8 cellular contexts compared by ENCODE assay signal in genomic region chr2:119365436-119365835, GRCh38. TPM values are rescaled to one million over a fixed set of nuclear protein-coding genes. Genes with fewer than 3 reads are reported as not detected.
DNase-seq lines count a peak whose midpoint lies in the region; ATAC-seq, FAIRE-seq and TF ChIP-seq lines count a peak whose summit lies in the region.

No MANE protein-coding gene starts in this region.

- POLR2A ChIA-PET in OCI-LY7 (lab: Charles Lee): interaction anchor here (1.3 to 6.5 kb wide), 4 partner anchors 12 to 53 kb away, joined by 3 to 124 read pairs (median 10); no protein-coding TSS in a partner anchor
- POLR2A ChIA-PET in endothelial cell of umbilical vein (lab: Charles Lee): no interaction called here

- DNase-seq in DND-41 (no peak), OCI-LY7 (ENCODE audit: low spot score) (no peak), endothelial cell of umbilical vein (ENCODE audit: low read depth, low spot score) (no peak), ovary (no peak), DMS79 treated with DMSO at 0.1 percent for 48 hours (lab: John Stamatoyannopoulos, UW) (no peak), islet precursor cell (no peak), posterior cingulate gyrus (no peak)

- no peaks in the 10 kb centered on the region for H3K9me2 ChIP-seq in OCI-LY7 (ENCODE audit: insufficient read depth, low read length)

- CTCF ChIA-PET in OCI-LY7 (lab: Charles Lee; ENCODE audit: unreplicated experiment): interaction anchor here (0.9 to 1.2 kb wide), 2 partner anchors 15 to 53 kb away, joined by 4 read pairs; no protein-coding TSS in a partner anchor
- CTCF ChIA-PET in endothelial cell of umbilical vein (lab: Charles Lee): interaction anchor here (0.6 kb wide), 1 partner anchor 112 kb away, joined by 3 read pairs; no protein-coding TSS in a partner anchor

- WGBS in ovary, 3 donors: 51 to 54% (median 53%) methylated on average over 6 of the region's 6 CpGs

- H3K9me3 ChIP-seq in DND-41 (ENCODE audit: insufficient read depth, low read length, severe bottlenecking) (no peaks in the 10 kb centered on the region), OCI-LY7 (ENCODE audit: low read length) (no peaks in the 10 kb centered on the region), endothelial cell of umbilical vein (replicated peaks; ENCODE audit: control insufficient read depth, insufficient read depth, low read length) (no peaks in the 10 kb centered on the region), ovary (no peaks in the 10 kb centered on the region)

- intact Hi-C loops in OCI-LY7 (cut with micrococcal nuclease; ENCODE audit: unreplicated experiment) (loop anchor here (5.0 to 10.0 kb wide), 3 partner anchors 483 to 1311 kb away; no protein-coding TSS in a partner anchor), endothelial cell of umbilical vein (cut with micrococcal nuclease) (loop anchor here (10.0 kb wide), 1 partner anchor 111 kb away; no protein-coding TSS in a partner anchor), ovary (cut with DNase I) (loop anchor here in 1 of 4 donors (10.0 kb wide), 1 partner anchor 649 kb away; the partner anchor contains the start of gene EPB41L5), posterior cingulate gyrus (cut with DNase I) (no loop called here)

- TF ChIP-seq CTCF in DND-41 (IDR thresholded peaks at IDR 0.05; ENCODE audit: borderline replicate concordance, extremely low read depth, low read length, poor library complexity, severe bottlenecking): no peak
- TF ChIP-seq CTCF in OCI-LY7 (conservative IDR thresholded peaks at IDR 0.05; ENCODE audit: low read length): no peak
- TF ChIP-seq CTCF in endothelial cell of umbilical vein (IDR thresholded peaks at IDR 0.05; ENCODE audit: extremely low read depth in 1 of 2, insufficient read depth in 1 of 2, low read depth in 1 of 2, low read length in 2 of 2): no peak
- no peak for TF ChIP-seq CTCF in ovary (IDR thresholded peaks at IDR 0.05)

- H3K27ac ChIP-seq in DND-41 (ENCODE audit: low read length) (peak overlapping the region; percentile 84; the same call in 1 of the 2 replicates), OCI-LY7 (ENCODE audit: low read depth, low read length, poor library complexity, severe bottlenecking) (peak overlapping the region; percentile 77), endothelial cell of umbilical vein (ENCODE audit: insufficient read depth, low read depth, low read length) (no peak overlapping the region), ovary (no peak overlapping the region)

- FAIRE-seq in endothelial cell of umbilical vein (lab: Jason Lieb, UNC): no peak

- H3K4me1 ChIP-seq in DND-41 (ENCODE audit: insufficient read depth, low read length) (peaks cover 32% of the 10 kb centered on the region), OCI-LY7 (ENCODE audit: insufficient read depth, low read length, poor library complexity, severe bottlenecking) (peaks cover 45% of the 10 kb centered on the region), endothelial cell of umbilical vein (ENCODE audit: control insufficient read depth, extremely low read depth, insufficient read depth, low read length) (peaks cover 21% of the 10 kb centered on the region), ovary (ENCODE audit: insufficient read depth) (peaks cover 10% of the 10 kb centered on the region)

- H3K4me2 ChIP-seq in DND-41 (ENCODE audit: insufficient read depth, low read length): peak overlapping the region; percentile 77
- H3K4me2 ChIP-seq in OCI-LY7 (ENCODE audit: low read length): peak overlapping the region; percentile 82
- peak overlapping the region; percentile 96 for H3K4me2 ChIP-seq in endothelial cell of umbilical vein (ENCODE audit: insufficient read depth, low read length)

- TF ChIP-seq POLR2A in endothelial cell of umbilical vein (IDR thresholded peaks at IDR 0.05; ENCODE audit: low read depth, low read length): no peak
- no peak for TF ChIP-seq POLR2A in ovary (IDR thresholded peaks at IDR 0.05)

- peaks cover 20% of the 10 kb centered on the region for H4K20me1 ChIP-seq in DND-41 (ENCODE audit: insufficient read depth, low read length)
- peaks cover 16% of the 10 kb centered on the region; the same call in 1 of the 2 replicates for H4K20me1 ChIP-seq in OCI-LY7 (ENCODE audit: insufficient read depth, low read length)
- H4K20me1 ChIP-seq in endothelial cell of umbilical vein (replicated peaks; ENCODE audit: control insufficient read depth, extremely low read depth, insufficient read depth, low read length): peaks cover 2% of the 10 kb centered on the region

- H3K9me1 ChIP-seq in endothelial cell of umbilical vein (replicated peaks; ENCODE audit: control insufficient read depth, extremely low read depth, insufficient read depth, low read length): no peaks in the 10 kb centered on the region

- H3K9ac ChIP-seq in DND-41 (ENCODE audit: low read depth, low read length): peak overlapping the region; percentile 72
- H3K9ac ChIP-seq in endothelial cell of umbilical vein (replicated peaks; ENCODE audit: extremely low read depth, insufficient read depth, low read length): no peak overlapping the region

- no peaks in the 10 kb centered on the region for H3K27me3 ChIP-seq in DND-41 (ENCODE audit: insufficient read depth, low read length, poor library complexity)
- no peaks in the 10 kb centered on the region for H3K27me3 ChIP-seq in endothelial cell of umbilical vein (ENCODE audit: control insufficient read depth in 2 of 2, insufficient read depth in 2 of 2, low read length in 2 of 2)
- no peaks in the 10 kb centered on the region for H3K27me3 ChIP-seq in ovary

- dilution Hi-C loops in endothelial cell of umbilical vein (cut with MboI; ENCODE audit: extremely low pct_ligation_motif_present, low sequenced_read_pairs): no loop called here

- no peak for ATAC-seq in DND-41 (ENCODE audit: insufficient read depth, low read depth)
- no peak for ATAC-seq in GM18520 (IDR thresholded peaks at IDR 0.05; ENCODE audit: unreplicated experiment)

- H3K36me3 ChIP-seq in DND-41 (ENCODE audit: insufficient read depth, low read length): peaks cover 25% of the 10 kb centered on the region
- peaks cover 30% of the 10 kb centered on the region for H3K36me3 ChIP-seq in OCI-LY7 (ENCODE audit: insufficient read depth, low read length)
- H3K36me3 ChIP-seq in endothelial cell of umbilical vein (ENCODE audit: control insufficient read depth in 2 of 2, extremely low read depth in 1 of 2, insufficient read depth in 2 of 2, low read length in 2 of 2): peaks cover 8 to 11% of the 10 kb centered on the region in 2 experiments
- H3K36me3 ChIP-seq in ovary: no peaks in the 10 kb centered on the region

- H3K4me3 ChIP-seq in DND-41 (ENCODE audit: low read depth in 1 of 2, low read length in 2 of 2): peak overlapping the region; percentile 58 to 82; a peak in 3 of 4 replicates
- peak overlapping the region; percentile 92 for H3K4me3 ChIP-seq in OCI-LY7 (ENCODE audit: low read depth, low read length, poor library complexity, severe bottlenecking)
- peak overlapping the region in 1 of 3 experiments; percentile 86 for H3K4me3 ChIP-seq in endothelial cell of umbilical vein (replicated peaks in 1 of 3; ENCODE audit: insufficient read depth in 1 of 3, low read depth in 1 of 3, low read length in 3 of 3)
- peak overlapping the region; percentile 76 for H3K4me3 ChIP-seq in ovary

- no peak for TF ChIP-seq EP300 in ovary (IDR thresholded peaks at IDR 0.05)

- H3K79me2 ChIP-seq in DND-41 (ENCODE audit: insufficient read depth, low read length): peaks cover 43% of the 10 kb centered on the region
- H3K79me2 ChIP-seq in OCI-LY7 (ENCODE audit: insufficient read depth, low read depth, low read length): peaks cover 47% of the 10 kb centered on the region
- peaks cover 29% of the 10 kb centered on the region for H3K79me2 ChIP-seq in endothelial cell of umbilical vein (ENCODE audit: control insufficient read depth, insufficient read depth, low read length)

- no TSS peak for BruUV-seq in OCI-LY7 (replicated peaks; lab: Mats Ljungman, UMichigan)
- no TSS peak for BruUV-seq in endothelial cell of umbilical vein (replicated peaks; lab: Mats Ljungman, UMichigan)

- H2AFZ ChIP-seq in DND-41 (ENCODE audit: low read depth, low read length) (no peak overlapping the region), OCI-LY7 (ENCODE audit: low read length) (no peak overlapping the region), endothelial cell of umbilical vein (ENCODE audit: low read depth, low read length) (no peak overlapping the region)

TF ChIP-seq in endothelial cell of umbilical vein, 7 proteins besides CTCF, POLR2A, EP300 and RAD21 (continues in another document):
- TF ChIP-seq POLR2AphosphoS5 (IDR thresholded peaks at IDR 0.05; ENCODE audit: insufficient read depth, low read depth, low read length) (no peak), MYC (IDR thresholded peaks at IDR 0.05; ENCODE audit: low read depth, low read length) (no peak), JUN (IDR thresholded peaks at IDR 0.05; ENCODE audit: borderline replicate concordance, insufficient read depth, insufficient read length, low read depth) (no peak), EZH2 (IDR thresholded peaks at IDR 0.05; ENCODE audit: borderline replicate concordance, low read depth, low read length, severe bottlenecking) (no peak), GATA2 (IDR thresholded peaks at IDR 0.05; ENCODE audit: insufficient read depth, insufficient read length, low read depth, low read length) (no peak)

RNA-seq across cellular contexts. Expression of gene C2orf76, which starts 1.2 kb away (rescaled TPM):
- 14.2 and 15.4 TPM in 2 replicates for total RNA-seq in OCI-LY7 (2014; rRNA removed; shearing (Covaris generic))
- total RNA-seq in OCI-LY7 (2022): 17.7 and 22.5 TPM in 2 replicates
- total RNA-seq in endothelial cell of umbilical vein: 12.0 and 12.1 TPM in 2 replicates
- polyA plus RNA-seq in endothelial cell of umbilical vein: 6.0 and 7.4 TPM in 2 replicates
- 12.1 and 12.9 TPM in 2 replicates for polyA plus RNA-seq in endothelial cell of umbilical vein (2011; cell fraction: cytosol; rRNA removed)
- 4.5 and 5.6 TPM in 2 replicates for polyA plus RNA-seq in endothelial cell of umbilical vein (2011; cell fraction: nucleus; rRNA removed)
- polyA plus RNA-seq in endothelial cell of umbilical vein (2012): 18.6 and 26.4 TPM in 2 replicates
- polyA minus RNA-seq in endothelial cell of umbilical vein: 5.8 and 9.4 TPM in 2 replicates
- not detected for polyA minus RNA-seq in endothelial cell of umbilical vein (2011; cell fraction: cytosol; rRNA and poly(A)+ RNA removed)
- 8.4 and 9.9 TPM in 2 replicates for polyA minus RNA-seq in endothelial cell of umbilical vein (2011; cell fraction: nucleus; rRNA and poly(A)+ RNA removed)
- total RNA-seq in ovary: 10 to 100 TPM; 12.0 to 16.7 (median 13.2) TPM
- 10 to 100 TPM; 18.9 to 24.1 TPM for polyA plus RNA-seq in ovary

RNA-seq across cellular contexts. Expression of gene DBI, which starts 1.3 kb away (rescaled TPM):
- 293 and 348 TPM in 2 replicates for total RNA-seq in OCI-LY7 (2014; rRNA removed; shearing (Covaris generic))
- total RNA-seq in OCI-LY7 (2022) (309 and 338 TPM in 2 replicates), endothelial cell of umbilical vein (214 and 245 TPM in 2 replicates), ovary (10 to 100 TPM; 35.5 to 90.2 (median 49.7) TPM)
- polyA plus RNA-seq in endothelial cell of umbilical vein (190 and 233 TPM in 2 replicates), ovary (100 to 1,000 TPM; 111 to 243 TPM)
- 392 and 460 TPM in 2 replicates for polyA plus RNA-seq in endothelial cell of umbilical vein (2011; cell fraction: cytosol; rRNA removed)
- polyA plus RNA-seq in endothelial cell of umbilical vein (2011; cell fraction: nucleus; rRNA removed): 89.5 and 136 TPM in 2 replicates
- polyA plus RNA-seq in endothelial cell of umbilical vein (2012): 340 and 408 TPM in 2 replicates
- 74.5 and 84.3 TPM in 2 replicates for polyA minus RNA-seq in endothelial cell of umbilical vein
- 27.0 TPM for polyA minus RNA-seq in endothelial cell of umbilical vein (2011; cell fraction: cytosol; rRNA and poly(A)+ RNA removed)
- polyA minus RNA-seq in endothelial cell of umbilical vein (2011; cell fraction: nucleus; rRNA and poly(A)+ RNA removed): 21.1 and 26.7 TPM in 2 replicates

Comparison
In these comparisons a context has a peak if more than half of its experiments do, and no peak if none do; other contexts are left out.
1. H3K27ac ChIP-seq: peak in DND-41 (single experiment) and OCI-LY7 (single experiment); none in endothelial cell of umbilical vein (single experiment) and ovary (0 of 2).
2. Peak in every context shown above with its lines, with median percentiles within 50 percentile points of each other: H3K4me2 ChIP-seq.